Comparison of ENCODE assay signal across 1 cellular context in the genomic region with DNA sequence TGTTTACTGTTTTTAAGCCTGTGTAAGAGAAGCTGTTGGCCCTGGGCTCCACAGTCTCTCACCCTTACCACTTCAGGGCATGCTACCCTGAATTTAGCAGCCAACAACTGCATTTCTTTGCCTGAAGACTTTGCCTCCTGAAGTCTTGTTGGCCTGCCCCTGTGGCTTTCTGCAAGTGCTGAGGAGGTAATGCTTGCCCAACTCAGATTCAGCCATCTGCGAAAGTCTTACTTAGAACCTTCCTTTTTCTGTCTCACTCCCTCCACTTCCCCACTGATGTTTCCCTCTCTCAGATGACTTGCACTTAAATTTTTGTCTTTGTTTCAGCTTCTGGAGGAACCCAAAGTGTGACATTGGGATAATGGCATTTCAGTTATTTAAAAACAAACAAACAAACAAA.
TF ChIP-seq lines count a peak whose summit lies in the region.

No MANE protein-coding gene starts in this region.

TF ChIP-seq in IMR-90, 13 proteins besides CTCF, POLR2A, EP300 and RAD21:
- TF ChIP-seq RFX5 (IDR thresholded peaks at IDR 0.05; ENCODE audit: low read depth, low read length) (no peak), FOS (IDR thresholded peaks at IDR 0.05; ENCODE audit: low read depth, low read length) (no peak), MAZ (IDR thresholded peaks at IDR 0.05; ENCODE audit: borderline replicate concordance, low read depth, low read length) (no peak), CEBPB (IDR thresholded peaks at IDR 0.05; ENCODE audit: low read depth, low read length) (no peak), NFE2L2 (IDR thresholded peaks at IDR 0.05; ENCODE audit: low read depth, low read length) (no peak), MXI1 (IDR thresholded peaks at IDR 0.05; ENCODE audit: borderline replicate concordance, low read depth, low read length) (no peak), MAFK (IDR thresholded peaks at IDR 0.05; ENCODE audit: low read depth, low read length) (no peak), RCOR1 (IDR thresholded peaks at IDR 0.05; ENCODE audit: insufficient replicate concordance, low read length) (no peak), SMC3 (IDR thresholded peaks at IDR 0.05; ENCODE audit: low read depth, low read length) (no peak), USF2 (IDR thresholded peaks at IDR 0.05; ENCODE audit: low read depth, low read length) (no peak), BHLHE40 (IDR thresholded peaks at IDR 0.05; ENCODE audit: low read depth, low read length) (no peak), CHD1 (IDR thresholded peaks at IDR 0.05; ENCODE audit: low read depth, low read length) (no peak)
- TF ChIP-seq, protein P1, sequence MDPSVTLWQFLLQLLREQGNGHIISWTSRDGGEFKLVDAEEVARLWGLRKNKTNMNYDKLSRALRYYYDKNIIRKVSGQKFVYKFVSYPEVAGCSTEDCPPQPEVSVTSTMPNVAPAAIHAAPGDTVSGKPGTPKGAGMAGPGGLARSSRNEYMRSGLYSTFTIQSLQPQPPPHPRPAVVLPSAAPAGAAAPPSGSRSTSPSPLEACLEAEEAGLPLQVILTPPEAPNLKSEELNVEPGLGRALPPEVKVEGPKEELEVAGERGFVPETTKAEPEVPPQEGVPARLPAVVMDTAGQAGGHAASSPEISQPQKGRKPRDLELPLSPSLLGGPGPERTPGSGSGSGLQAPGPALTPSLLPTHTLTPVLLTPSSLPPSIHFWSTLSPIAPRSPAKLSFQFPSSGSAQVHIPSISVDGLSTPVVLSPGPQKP (IDR thresholded peaks at IDR 0.05; ENCODE audit: borderline replicate concordance, low read depth, low read length): no peak
